22 cellular contexts compared by ENCODE assay signal in genomic region chr4:57159866-57160265, GRCh38. TPM values are rescaled to one million over a fixed set of nuclear protein-coding genes. Genes with fewer than 3 reads are reported as not detected.
"Had no signal": no experiment of that assay in that cellular context is flagged by ENCODE, and none has a peak within 500 bp of the region (broad histone marks: within the 10 kb centered on the region; RNA-seq: fewer than 3 reads in every experiment).

No MANE protein-coding gene starts in this region.

- H3K27ac ChIP-seq: neural progenitor cell, tibial artery had no signal

- H2AFZ ChIP-seq: neural progenitor cell had no signal

- H3K4me3 ChIP-seq: lung, neural progenitor cell, tibial artery had no signal

- H3K9ac ChIP-seq: neural progenitor cell had no signal

- H3K27me3 ChIP-seq: tibial artery had no signal

- ATAC-seq: activated CD4-positive, CD25-positive, alpha-beta regulatory T cell treated with anti-CD3 and anti-CD28 coated beads, Interleukin-2, amount 50 U/mL, for 24 hours; activated CD8-positive, alpha-beta T cell treated with anti-CD3 and anti-CD28 coated beads, Interleukin-2, amount 10 ng/mL, durations not matched to agents 7 days and 5 days; esophagus mucosa; left lobe of liver; stimulated activated naive CD8-positive, alpha-beta T cell treated with anti-CD3 and anti-CD28 coated beads, Interleukin-15, Interleukin-2, amounts not matched to agents 100 U/mL and 50 U/mL, for 24 hours had no signal

- H3K4me2 ChIP-seq: neural progenitor cell had no signal

- DNase-seq: activated CD4-positive, alpha-beta T cell treated with anti-CD3 and anti-CD28 coated beads, Interleukin-2, amount 10 ng/mL, durations not matched to agents 7 days and 5 days; activated CD8-positive, alpha-beta T cell treated with anti-CD3 and anti-CD28 coated beads, Interleukin-2, amount 10 ng/mL, durations not matched to agents 7 days and 5 days; activated naive CD4-positive, alpha-beta T cell treated with Interleukin-2 at 50 U/mL for 16 hours; activated naive CD8-positive, alpha-beta T cell treated with anti-CD3 and anti-CD28 coated beads, Interleukin-2, amount 10 ng/mL, durations not matched to agents 7 days and 5 days; activated T-cell treated with anti-CD3 and anti-CD28 coated beads, Interleukin-2, amount 50 U/mL, for 24 hours; cerebellar nuclear complex; effector CD4-positive, alpha-beta T cell; foreskin melanocyte; hypothalamus; kidney; midbrain; stimulated activated naive CD8-positive, alpha-beta T cell treated with anti-CD3 and anti-CD28 coated beads, Interleukin-15, Interleukin-2, amounts not matched to agents 100 U/mL and 50 U/mL, for 24 hours; substantia nigra; T-helper 1 cell; T1000; tibial artery had no signal

- H3K36me3 ChIP-seq: neural progenitor cell, tibial artery had no signal

- H3K9me3 ChIP-seq: tibial artery had no signal

RNA-seq across cellular contexts. Expression of gene IGFBP7, which starts 49.7 kb away (rescaled TPM):
- total RNA-seq: activated CD8-positive, alpha-beta T cell treated with anti-CD3 and anti-CD28 coated beads, Interleukin-2, amount 10 ng/mL, durations not matched to agents 7 days and 5 days; activated T-helper 2 cell treated with anti-CD3 and anti-CD28 coated beads, Interferon-gamma antibody, Interleukin-2, Interleukin-4, amounts not matched to agents 10 μg/mL and 5 μg/mL and 100 μg/mL, durations not matched to agents 14 hours and 24 hours and 36 hours had no signal
